In genomic region chr7:96953676-96954513, GRCh38 we compare ENCODE assay signal across 17 cellular contexts. TPM values are rescaled to one million over a fixed set of nuclear protein-coding genes. Genes with fewer than 3 reads are reported as not detected.
"Had no signal": no experiment of that assay in that cellular context is flagged by ENCODE, and none has a peak within 500 bp of the region (broad histone marks: within the 10 kb centered on the region; RNA-seq: fewer than 3 reads in every experiment).

No MANE protein-coding gene starts in this region.

- H3K4me1 ChIP-seq: adrenal gland, psoas muscle, testis had no signal

- H3K36me3 ChIP-seq: adrenal gland had no signal

- H3K9me3 ChIP-seq: adrenal gland, psoas muscle, testis had no signal

- ATAC-seq: left colon, natural killer cell, psoas muscle had no signal

- H3K4me3 ChIP-seq: adrenal gland, psoas muscle, testis had no signal

- DNase-seq: activated B cell treated with CpG ODN at 0.5 μM for 24 hours; activated CD4-positive, alpha-beta T cell treated with anti-CD3 and anti-CD28 coated beads, Interleukin-2, amount 10 ng/mL, durations not matched to agents 24 days and 14 days; activated naive CD4-positive, alpha-beta T cell treated with anti-CD3 and anti-CD28 coated beads, Interleukin-2, amount 50 U/mL, for 16 hours; cerebellar nuclear complex; dermis blood vessel endothelial cell; erythroblast; glutamatergic neuron; left colon; natural killer cell; psoas muscle; stimulated activated CD4-positive, alpha-beta T cell treated with anti-CD3 and anti-CD28 coated beads, Interleukin-15, amount 100 ng/mL, for 24 hours; stimulated activated CD4-positive, alpha-beta T cell treated with anti-CD3 and anti-CD28 coated beads, Interleukin-4, amount 100 ng/mL, for 24 hours; testis had no signal

- H3K27ac ChIP-seq: adrenal gland, psoas muscle, testis had no signal

- H3K27me3 ChIP-seq: testis had no signal

RNA-seq across cellular contexts. Expression of gene DLX6, which starts 51.5 kb away (rescaled TPM):
- total RNA-seq: activated B cell treated with CpG ODN at 0.5 μM for 24 hours; activated CD4-positive, alpha-beta T cell treated with anti-CD3 and anti-CD28 coated beads, Interleukin-2, amount 10 ng/mL, durations not matched to agents 24 days and 14 days; activated T-helper 2 cell treated with anti-CD3 and anti-CD28 coated beads, Interferon-gamma antibody, Interleukin-2, Interleukin-4, amounts not matched to agents 10 μg/mL and 5 μg/mL and 100 μg/mL, durations not matched to agents 14 hours and 24 hours and 36 hours; dermis blood vessel endothelial cell; left colon; mucosa of gallbladder; natural killer cell; psoas muscle; ureter had no signal
- polyA plus RNA-seq: adrenal gland, psoas muscle had no signal
